ENCODE assay signal across 1 cellular context in genomic region chr16:55655709-55656694, GRCh38.
TF ChIP-seq lines count a peak whose summit lies in the region.

SLC6A2 (plus strand) TSS chr16:55655988; CDS start chr16:55656695, 707 bp downstream.

TF ChIP-seq in WTC11, 78 proteins besides CTCF, POLR2A, EP300 and RAD21 (continued from another document):
- peak; percentile 48; the same call in 1 of the 2 replicates for TF ChIP-seq HMGXB4 (CRISPR knock-in tag; IDR thresholded peaks at IDR 0.05)
- peak; percentile 57 for TF ChIP-seq USF2 (CRISPR knock-in tag; IDR thresholded peaks at IDR 0.05)
- TF ChIP-seq NFE2L1 (CRISPR knock-in tag; IDR thresholded peaks at IDR 0.05) = 0 out of 2 replicates have a peak, but pooled peaks have one; percentile 22
- TF ChIP-seq ZNF425 (CRISPR knock-in tag; conservative IDR thresholded peaks at IDR 0.05) = no peak
- 0 out of 2 replicates have a peak, but pooled peaks have one; percentile 46 for TF ChIP-seq CREM (CRISPR knock-in tag; IDR thresholded peaks at IDR 0.05)
- peak; percentile 60 for TF ChIP-seq E2F5 (CRISPR knock-in tag; IDR thresholded peaks at IDR 0.05)
